Comparison of ENCODE assay signal across 1 cellular context in genomic region chr3:186510374-186511079, GRCh38.
TF ChIP-seq lines count a peak whose summit lies in the region.

No MANE protein-coding gene starts in this region.

TF ChIP-seq in Ishikawa, 13 proteins besides CTCF, POLR2A, EP300 and RAD21 (continued from another document):
- TF ChIP-seq FOXM1 (IDR thresholded peaks at IDR 0.05; ENCODE audit: borderline replicate concordance, low read depth): no peak
- no peak for TF ChIP-seq EGR1 (IDR thresholded peaks at IDR 0.05)
